Comparison of ENCODE assay signal across 13 cellular contexts in the genomic region with DNA sequence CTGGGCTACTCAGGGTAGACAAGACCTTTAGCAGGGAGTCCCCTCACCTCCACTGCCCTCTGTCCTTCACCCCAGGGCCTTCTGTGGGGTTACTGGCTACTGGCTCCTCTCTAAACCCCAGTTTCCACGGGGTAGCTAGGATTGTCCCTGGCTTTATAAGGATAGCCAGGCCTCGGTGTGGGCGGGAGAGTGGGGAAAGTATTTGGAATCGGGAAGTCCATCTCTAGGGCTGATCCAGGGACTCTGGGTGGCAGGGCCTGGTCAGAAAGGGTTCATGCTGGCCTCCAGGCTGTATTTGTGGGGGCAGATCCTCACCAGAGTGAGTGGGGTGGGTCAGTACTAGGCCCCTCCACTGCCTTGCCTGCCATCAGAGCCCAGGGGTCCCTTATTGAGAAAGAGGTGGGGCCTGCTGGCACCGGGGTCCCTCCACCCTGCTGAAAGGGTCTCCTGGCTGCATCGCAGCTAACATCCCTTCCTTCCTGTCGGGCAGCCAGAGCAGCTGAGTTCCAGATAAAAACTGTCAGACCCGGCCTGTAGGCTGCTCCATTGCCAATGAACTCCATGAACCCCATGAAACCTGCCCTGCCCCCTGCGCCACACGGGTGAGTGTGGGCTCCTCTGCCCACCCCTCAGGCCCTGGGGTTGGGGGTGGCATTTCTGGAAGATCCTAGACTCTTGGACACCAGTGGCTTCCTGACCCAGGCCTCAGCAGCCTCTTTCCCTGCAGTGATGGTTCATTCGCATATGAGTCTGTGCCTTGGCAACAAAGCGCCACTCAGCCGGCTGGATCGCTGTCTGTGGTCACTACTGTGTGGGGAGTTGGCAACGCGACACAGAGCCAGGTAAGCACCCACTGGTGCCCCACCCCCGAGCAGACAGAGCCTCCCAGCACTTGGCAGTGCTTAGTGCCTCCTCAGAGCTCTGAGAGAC. TPM values are rescaled to one million over a fixed set of nuclear protein-coding genes. Genes with fewer than 3 reads are reported as not detected.
DNase-seq lines count a peak whose midpoint lies in the region; ATAC-seq and TF ChIP-seq lines count a peak whose summit lies in the region.
"Had no signal": no experiment of that assay in that cellular context is flagged by ENCODE, and none has a peak within 500 bp of the region (broad histone marks: within the 10 kb centered on the region; RNA-seq: fewer than 3 reads in every experiment).

No MANE protein-coding gene starts in this region.

- H3K27ac Mint-ChIP-seq in activated CD4-positive, alpha-beta T cell treated with anti-CD3 and anti-CD28 coated beads, Interleukin-2, amount 10 ng/mL, durations not matched to agents 24 days and 14 days = peak overlapping the region; percentile 17
- no peak overlapping the region for H3K27ac Mint-ChIP-seq in activated CD4-positive, alpha-beta T cell treated with anti-CD3 and anti-CD28 coated beads for 36 hours
- peak overlapping the region; percentile 9 for H3K27ac Mint-ChIP-seq in mesothelial cell of epicardium

- 66 to 69% methylated on average over 15 to 17 of the region's 17 CpGs for WGBS in testis, 2 donors

- POLR2A ChIA-PET in activated CD4-positive, alpha-beta T cell treated with anti-CD3 and anti-CD28 coated beads for 36 hours (lab: Charles Lee) = interaction anchor here (0.7 kb wide), 1 partner anchor 38 kb away, joined by 3 read pairs; no protein-coding TSS in a partner anchor

- H3K27me3 Mint-ChIP-seq in activated CD4-positive, alpha-beta T cell treated with anti-CD3 and anti-CD28 coated beads, Interleukin-2, amount 10 ng/mL, durations not matched to agents 24 days and 14 days = no peaks in the 10 kb centered on the region
- H3K27me3 Mint-ChIP-seq in activated CD4-positive, alpha-beta T cell treated with anti-CD3 and anti-CD28 coated beads for 36 hours = no peaks in the 10 kb centered on the region
- no peaks in the 10 kb centered on the region for H3K27me3 Mint-ChIP-seq in mesothelial cell of epicardium (ENCODE audit: low read depth)

- no peaks in the 10 kb centered on the region for H3K9me3 ChIP-seq in testis
- H3K9me3 ChIP-seq: HAP-1, pancreas had no signal

- no peak for TF ChIP-seq POLR2A in testis (IDR thresholded peaks at IDR 0.05)

- CTCF ChIA-PET in activated CD4-positive, alpha-beta T cell treated with anti-CD3 and anti-CD28 coated beads for 36 hours (lab: Charles Lee) = no interaction called here

- H3K36me3 Mint-ChIP-seq in activated CD4-positive, alpha-beta T cell treated with anti-CD3 and anti-CD28 coated beads, Interleukin-2, amount 10 ng/mL, durations not matched to agents 24 days and 14 days (ENCODE audit: low read depth) = peaks cover 25% of the 10 kb centered on the region
- peaks cover 20% of the 10 kb centered on the region for H3K36me3 Mint-ChIP-seq in activated CD4-positive, alpha-beta T cell treated with anti-CD3 and anti-CD28 coated beads for 36 hours (ENCODE audit: low read depth)
- peaks cover 14% of the 10 kb centered on the region for H3K36me3 Mint-ChIP-seq in mesothelial cell of epicardium

- ATAC-seq in activated CD4-positive, alpha-beta T cell treated with anti-CD3 and anti-CD28 coated beads for 36 hours = no peak
- ATAC-seq in left lobe of liver = no peak

- H3K36me3 ChIP-seq in testis (ENCODE audit: low read depth, missing control alignments) = no peaks in the 10 kb centered on the region

- H3K4me3 ChIP-seq in testis = no peak overlapping the region
- H3K4me3 ChIP-seq: HAP-1, pancreas had no signal

- no peak overlapping the region for H3K4me3 Mint-ChIP-seq in activated CD4-positive, alpha-beta T cell treated with anti-CD3 and anti-CD28 coated beads, Interleukin-2, amount 10 ng/mL, durations not matched to agents 24 days and 14 days
- H3K4me3 Mint-ChIP-seq in activated CD4-positive, alpha-beta T cell treated with anti-CD3 and anti-CD28 coated beads for 36 hours = no peak overlapping the region
- H3K4me3 Mint-ChIP-seq in mesothelial cell of epicardium = no peak overlapping the region

- intact Hi-C loops in activated CD4-positive, alpha-beta T cell treated with anti-CD3 and anti-CD28 coated beads, Interleukin-2, amount 10 ng/mL, durations not matched to agents 24 days and 14 days (cut with micrococcal nuclease) = no loop called here
- intact Hi-C loops in activated CD4-positive, alpha-beta T cell treated with anti-CD3 and anti-CD28 coated beads for 36 hours (cut with DNase I, micrococcal nuclease) = no loop called here
- intact Hi-C loops in testis (cut with DNase I; ENCODE audit: low total_unique reads) = no loop called here

- TF ChIP-seq CTCF in mesothelial cell of epicardium (IDR thresholded peaks at IDR 0.05; ENCODE audit: unreplicated experiment) = no peak
- TF ChIP-seq CTCF in testis (IDR thresholded peaks at IDR 0.05) = no peak

- no peaks in the 10 kb centered on the region for H3K9me3 Mint-ChIP-seq in activated CD4-positive, alpha-beta T cell treated with anti-CD3 and anti-CD28 coated beads, Interleukin-2, amount 10 ng/mL, durations not matched to agents 24 days and 14 days
- no peaks in the 10 kb centered on the region for H3K9me3 Mint-ChIP-seq in activated CD4-positive, alpha-beta T cell treated with anti-CD3 and anti-CD28 coated beads for 36 hours (ENCODE audit: low read depth)
- peaks cover 3% of the 10 kb centered on the region for H3K9me3 Mint-ChIP-seq in mesothelial cell of epicardium

- no peaks in the 10 kb centered on the region for H3K27me3 ChIP-seq in testis
- H3K27me3 ChIP-seq: pancreas had no signal

- peaks cover 32% of the 10 kb centered on the region for H3K4me1 ChIP-seq in testis
- H3K4me1 ChIP-seq: HAP-1 had no signal

- peak overlapping the region; percentile 20 to 59 for H3K27ac ChIP-seq in testis

- peaks cover 20% of the 10 kb centered on the region for H3K4me1 Mint-ChIP-seq in activated CD4-positive, alpha-beta T cell treated with anti-CD3 and anti-CD28 coated beads, Interleukin-2, amount 10 ng/mL, durations not matched to agents 24 days and 14 days
- H3K4me1 Mint-ChIP-seq in activated CD4-positive, alpha-beta T cell treated with anti-CD3 and anti-CD28 coated beads for 36 hours = peaks cover 20% of the 10 kb centered on the region
- H3K4me1 Mint-ChIP-seq in mesothelial cell of epicardium = peaks cover 11% of the 10 kb centered on the region

- DNase-seq in activated CD4-positive, alpha-beta T cell treated with anti-CD3 and anti-CD28 coated beads, Interleukin-2, amount 10 ng/mL, durations not matched to agents 24 days and 14 days = no peak
- no peak for DNase-seq in activated CD4-positive, alpha-beta T cell treated with anti-CD3 and anti-CD28 coated beads for 36 hours
- peak; percentile 43 for DNase-seq in astrocyte of the hippocampus (ENCODE audit: low read depth, low spot score)
- no peak for DNase-seq in mesothelial cell of epicardium (ENCODE audit: low spot score in 2 of 2, unreplicated experiment in 2 of 2)
- no peak for DNase-seq in testis
- no peak for DNase-seq in NCI-H748 (lab: John Stamatoyannopoulos, UW; ENCODE audit: unreplicated experiment)
- no peak for DNase-seq in left lobe of liver (ENCODE audit: low spot score)
- no peak for DNase-seq in GM19240 (ENCODE audit: insufficient read length, low spot score)
- DNase-seq: DMS 273 treated with DMSO at 0.1 percent for 48 hours; effector memory CD4-positive, alpha-beta T cell; left colon had no signal

RNA-seq across cellular contexts. Expression of gene ZMIZ2, which starts 7.3 kb away (rescaled TPM):
- 130 and 133 TPM in 2 replicates for total RNA-seq in activated CD4-positive, alpha-beta T cell treated with anti-CD3 and anti-CD28 coated beads, Interleukin-2, amount 10 ng/mL, durations not matched to agents 24 days and 14 days
- total RNA-seq in activated CD4-positive, alpha-beta T cell treated with anti-CD3 and anti-CD28 coated beads for 36 hours = 100 to 1,000 TPM in 1 of 2 experiments, 10 to 100 TPM in 1; 82.8 to 106 TPM
- total RNA-seq in mesothelial cell of epicardium (164 to 169 TPM (median 164 TPM) in 3 replicates), testis (10 to 100 TPM; 47.9 to 85.9 TPM), left lobe of liver (37.5 TPM)
- 86.6 TPM for polyA plus RNA-seq in testis (ENCODE audit: insufficient read depth, low read depth, low replicate concordance)

RNA-seq across cellular contexts. Expression of gene PPIA, which starts 40.5 kb away (rescaled TPM):
- 2,368 and 2,448 TPM in 2 replicates for total RNA-seq in activated CD4-positive, alpha-beta T cell treated with anti-CD3 and anti-CD28 coated beads, Interleukin-2, amount 10 ng/mL, durations not matched to agents 24 days and 14 days
- total RNA-seq in activated CD4-positive, alpha-beta T cell treated with anti-CD3 and anti-CD28 coated beads for 36 hours = 1,000 to 10,000 TPM; 2,017 to 2,916 TPM
- total RNA-seq in mesothelial cell of epicardium = 935 to 982 TPM (median 943 TPM) in 3 replicates
- 100 to 1,000 TPM; 616 to 873 TPM for total RNA-seq in testis
- polyA plus RNA-seq in testis (ENCODE audit: insufficient read depth, low read depth, low replicate concordance) = 918 TPM
- total RNA-seq in left lobe of liver = 532 TPM
